ENCODE assay signal across 11 cellular contexts in the genomic region with DNA sequence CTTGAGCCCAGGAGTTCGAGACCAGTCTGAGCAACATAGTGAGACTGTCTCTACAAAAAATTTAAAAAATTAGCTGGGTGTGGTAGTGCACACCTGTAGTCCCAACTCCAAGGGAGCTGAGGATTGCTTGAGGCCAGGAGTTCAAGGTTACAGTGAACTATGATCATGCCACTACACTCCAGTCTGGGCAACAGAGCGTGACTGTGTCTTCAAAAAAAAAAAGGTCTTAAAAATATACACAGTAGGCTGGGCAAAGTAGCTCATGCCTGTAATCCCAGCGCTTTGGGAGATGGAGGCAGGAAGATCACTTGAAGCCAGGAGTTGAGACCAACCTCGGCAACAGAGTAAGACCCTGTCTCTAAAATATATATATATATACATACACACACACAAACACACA. TPM values are rescaled to one million over a fixed set of nuclear protein-coding genes. Genes with fewer than 3 reads are reported as not detected.
DNase-seq lines count a peak whose midpoint lies in the region; ATAC-seq, FAIRE-seq and TF ChIP-seq lines count a peak whose summit lies in the region.
"Had no signal": no experiment of that assay in that cellular context is flagged by ENCODE, and none has a peak within 500 bp of the region (broad histone marks: within the 10 kb centered on the region; RNA-seq: fewer than 3 reads in every experiment).

No MANE protein-coding gene starts in this region.

- H3K4me2 ChIP-seq in HepG2 (ENCODE audit: low read depth, low read length): no peak overlapping the region

- H3K4me3 Mint-ChIP-seq in activated CD4-positive, alpha-beta memory T cell treated with anti-CD3 and anti-CD28 coated beads, Interleukin-2, amount 10 ng/mL, durations not matched to agents 7 days and 5 days: no peak overlapping the region

- TF ChIP-seq POLR2A in HepG2 (IDR thresholded peaks at IDR 0.05; ENCODE audit: insufficient read depth in 1 of 2, low read depth in 2 of 2, low read length in 2 of 2): no peak
- no peak for TF ChIP-seq POLR2A in thyroid gland (IDR thresholded peaks at IDR 0.05)
- TF ChIP-seq POLR2A in transverse colon (IDR thresholded peaks at IDR 0.05): no peak

- H3K4me1 ChIP-seq in liver (ENCODE audit: control insufficient read depth in 4 of 4, insufficient read depth in 4 of 4, low read length in 3 of 4): peaks cover 6 to 34% (median 18%) of the 10 kb centered on the region in 4 donors
- H3K4me1 ChIP-seq in HepG2 (ENCODE audit: insufficient read depth, low read length): peaks cover 16% of the 10 kb centered on the region
- H3K4me1 ChIP-seq in thyroid gland: peaks cover 0 to 45% of the 10 kb centered on the region in 2 donors
- peaks cover 0 to 23% (median 9%) of the 10 kb centered on the region in 4 donors for H3K4me1 ChIP-seq in transverse colon

- H3K27me3 ChIP-seq in liver (ENCODE audit: control insufficient read depth in 4 of 4, insufficient read depth in 4 of 4, low read length in 3 of 4) (no peaks in the 10 kb centered on the region), HepG2 (ENCODE audit: control insufficient read depth in 1 of 2, insufficient read depth in 2 of 2, low read length in 2 of 2) (no peaks in the 10 kb centered on the region), thyroid gland (no peaks in the 10 kb centered on the region), transverse colon (no peaks in the 10 kb centered on the region)

- H3K4me1 Mint-ChIP-seq in activated CD4-positive, alpha-beta memory T cell treated with anti-CD3 and anti-CD28 coated beads, Interleukin-2, amount 10 ng/mL, durations not matched to agents 7 days and 5 days: peaks cover 54% of the 10 kb centered on the region

- no peaks in the 10 kb centered on the region for H3K79me2 ChIP-seq in HepG2 (ENCODE audit: insufficient read depth, low read length)

- H2AFZ ChIP-seq in HepG2 (ENCODE audit: low read length): no peak overlapping the region

- peaks cover 53% of the 10 kb centered on the region for H3K36me3 Mint-ChIP-seq in activated CD4-positive, alpha-beta memory T cell treated with anti-CD3 and anti-CD28 coated beads, Interleukin-2, amount 10 ng/mL, durations not matched to agents 7 days and 5 days (ENCODE audit: low read depth)

- no TSS peak for BruUV-seq in HepG2 (replicated peaks; lab: Mats Ljungman, UMichigan)

- H3K36me3 ChIP-seq in liver (ENCODE audit: control insufficient read depth in 4 of 4, insufficient read depth in 3 of 4, low read depth in 1 of 4, low read length in 3 of 4): peaks cover 0 to 19% (median 15%) of the 10 kb centered on the region in 4 donors
- peaks cover 16 to 36% of the 10 kb centered on the region in 2 experiments for H3K36me3 ChIP-seq in HepG2 (replicated peaks in 1 of 2; ENCODE audit: control insufficient read depth in 1 of 2, insufficient read depth in 2 of 2, low read length in 2 of 2)
- H3K36me3 ChIP-seq in thyroid gland: peaks cover 14 to 32% of the 10 kb centered on the region in 2 donors
- peaks cover 0 to 38% (median 18%) of the 10 kb centered on the region in 4 donors for H3K36me3 ChIP-seq in transverse colon

- CTCF ChIA-PET in HepG2 (lab: Yijun Ruan, JAX; ENCODE audit: low intra/inter-chr PET ratio, low total read pairs): no interaction called here
- CTCF ChIA-PET in activated CD4-positive, alpha-beta memory T cell treated with anti-CD3 and anti-CD28 coated beads, Interleukin-2, amount 10 ng/mL, durations not matched to agents 7 days and 5 days (lab: Charles Lee): interaction anchor here (0.6 to 1.8 kb wide), 4 partner anchors 8 to 184 kb away, joined by 3 to 5 read pairs (median 4); a partner anchor contains a TSS

- TF ChIP-seq CTCF in liver (IDR thresholded peaks at IDR 0.05; ENCODE audit: low read depth, low read length, missing input control) (no peak), HepG2 (CRISPR knock-in tag; IDR thresholded peaks at IDR 0.05) (no peak), thyroid gland (IDR thresholded peaks at IDR 0.05) (no peak), transverse colon (IDR thresholded peaks at IDR 0.05) (no peak)

- no peak overlapping the region for H3K9ac ChIP-seq in liver (ENCODE audit: low read depth in 1 of 2, low read length in 2 of 2)
- no peak overlapping the region for H3K9ac ChIP-seq in HepG2 (ENCODE audit: insufficient read depth, low read depth, low read length)

- no peaks in the 10 kb centered on the region for H4K20me1 ChIP-seq in HepG2 (ENCODE audit: insufficient read depth, low read length)

- H3K27me3 Mint-ChIP-seq in activated CD4-positive, alpha-beta memory T cell treated with anti-CD3 and anti-CD28 coated beads, Interleukin-2, amount 10 ng/mL, durations not matched to agents 7 days and 5 days: no peaks in the 10 kb centered on the region
- H3K27me3 Mint-ChIP-seq: progenitor cell of endocrine pancreas had no signal

- H3K27ac Mint-ChIP-seq in activated CD4-positive, alpha-beta memory T cell treated with anti-CD3 and anti-CD28 coated beads, Interleukin-2, amount 10 ng/mL, durations not matched to agents 7 days and 5 days: peak overlapping the region; percentile 92
- H3K27ac Mint-ChIP-seq: progenitor cell of endocrine pancreas had no signal

- in situ Hi-C loops in HepG2 (cut with HindIII; ENCODE audit: extremely low pct_ligation_motif_present, low pct_unique_long_range_greater_than_20kb): no loop called here
- in situ Hi-C loops in transverse colon (cut with MboI; ENCODE audit: low pct_ligation_motif_present in 1 of 4, low pct_unique_long_range_greater_than_20kb in 1 of 4, low sequenced_read_pairs in 3 of 4): no loop called here

- DNase-seq in HepG2 (ENCODE audit: low spot score): no peak
- DNase-seq in activated CD4-positive, alpha-beta memory T cell treated with anti-CD3 and anti-CD28 coated beads, Interleukin-2, amount 10 ng/mL, durations not matched to agents 7 days and 5 days: no peak
- peak; percentile 23 for DNase-seq in kidney tubule cell (ENCODE audit: low spot score)
- no peak for DNase-seq in thyroid gland
- DNase-seq in transverse colon: no peak
- DNase-seq in NCI-H345 treated with DMSO at 0.1 percent for 48 hours (lab: John Stamatoyannopoulos, UW; ENCODE audit: unreplicated experiment): no peak
- no peak for DNase-seq in NCI-H82 (lab: John Stamatoyannopoulos, UW)
- DNase-seq: effector CD4-positive, alpha-beta T cell; NCI-H2029 treated with DMSO at 0.1 percent for 48 hours had no signal

- TF ChIP-seq RAD21 in liver (IDR thresholded peaks at IDR 0.05): no peak
- TF ChIP-seq RAD21 in HepG2 (CRISPR knock-in tag; IDR thresholded peaks at IDR 0.05): no peak

- no peak for FAIRE-seq in HepG2 (lab: Jason Lieb, UNC)

- H3K4me3 ChIP-seq in liver (ENCODE audit: low read depth in 1 of 3, low read length in 3 of 3) (no peak overlapping the region), HepG2 (replicated peaks in 1 of 3; ENCODE audit: insufficient read depth in 1 of 3, low read depth in 2 of 3, low read length in 3 of 3) (no peak overlapping the region), thyroid gland (replicated peaks in 1 of 3) (no peak overlapping the region), transverse colon (no peak overlapping the region)

- H3K9me3 ChIP-seq in liver (ENCODE audit: control insufficient read depth in 4 of 4, low read length in 3 of 4) (no peaks in the 10 kb centered on the region), HepG2 (ENCODE audit: low read length) (no peaks in the 10 kb centered on the region), thyroid gland (no peaks in the 10 kb centered on the region), transverse colon (no peaks in the 10 kb centered on the region)

- intact Hi-C loops in HepG2 (cut with micrococcal nuclease; ENCODE audit: unreplicated experiment) (no loop called here), thyroid gland (cut with DNase I) (no loop called here), transverse colon (cut with DNase I; ENCODE audit: low total_unique reads) (no loop called here)

- H3K9me3 Mint-ChIP-seq in activated CD4-positive, alpha-beta memory T cell treated with anti-CD3 and anti-CD28 coated beads, Interleukin-2, amount 10 ng/mL, durations not matched to agents 7 days and 5 days: no peaks in the 10 kb centered on the region

- H3K27ac ChIP-seq in liver (ENCODE audit: low read depth in 1 of 2, low read length in 2 of 2) (peak overlapping the region; percentile 79 to 83), HepG2 (ENCODE audit: extremely low read length, insufficient read depth, low read length) (no peak overlapping the region), thyroid gland (peak overlapping the region; percentile 43 to 76 (median 49)), transverse colon (peak overlapping the region in 2 of 4 donors; percentile 35 to 57)

- 89% methylated on average over 4 of the region's 4 CpGs for WGBS in liver
- 100% methylated on average over 4 of the region's 4 CpGs for WGBS in HepG2 (ENCODE audit: low lambda C conversion rate)
- WGBS in thyroid gland, 2 donors: 66 to 70% methylated on average over 4 of the region's 4 CpGs
- 77 to 85% methylated on average over 3 to 4 of the region's 4 CpGs for WGBS in transverse colon (ENCODE audit: low coverage in 1 of 2), 2 donors

- POLR2A ChIA-PET in HepG2 (lab: Yijun Ruan, JAX): interaction anchor here (2.5 kb wide), 1 partner anchor 12 kb away, joined by 15 read pairs; a partner anchor contains a TSS
- POLR2A ChIA-PET in activated CD4-positive, alpha-beta memory T cell treated with anti-CD3 and anti-CD28 coated beads, Interleukin-2, amount 10 ng/mL, durations not matched to agents 7 days and 5 days (lab: Charles Lee): interaction anchor here (0.9 to 7.5 kb wide), 9 partner anchors 10 to 384 kb away, joined by 3 to 56 read pairs (median 10); a partner anchor contains a TSS

- TF ChIP-seq EP300 in HepG2 (IDR thresholded peaks at IDR 0.05; ENCODE audit: low read depth in 2 of 2, low read length in 2 of 2) (no peak), HepG2 (CRISPR knock-in tag; IDR thresholded peaks at IDR 0.05; ENCODE audit: borderline replicate concordance) (no peak), transverse colon (IDR thresholded peaks at IDR 0.05; ENCODE audit: low read depth) (no peak)

- ATAC-seq in HepG2: no peak

RNA-seq across cellular contexts. Expression of a gene that starts 11.2 kb away (rescaled TPM):
- total RNA-seq in liver: 10 to 100 TPM; 13.8 to 17.3 TPM
- 10 to 100 TPM; 16.0 to 20.1 TPM for polyA plus RNA-seq in liver
- 51.8 and 53.3 TPM in 2 replicates for total RNA-seq in HepG2 (2016; rRNA removed; fragmentation: Illumina TruSeq; extraction: Trizol)
- 40.6 and 50.9 TPM in 2 replicates for total RNA-seq in HepG2 (2016; cell fraction: cytosol; rRNA removed; fragmentation: Illumina TruSeq; extraction: Trizol; ENCODE audit: low read depth)
- total RNA-seq in HepG2 (2016; cell fraction: insoluble cytoplasmic fraction; rRNA removed; fragmentation: Illumina TruSeq; extraction: Trizol): 49.0 and 53.3 TPM in 2 replicates
- 44.9 and 61.9 TPM in 2 replicates for total RNA-seq in HepG2 (2016; cell fraction: membrane; rRNA removed; fragmentation: Illumina TruSeq; extraction: Trizol)
- 26.4 and 30.0 TPM in 2 replicates for total RNA-seq in HepG2 (2016; cell fraction: nucleus; rRNA removed; fragmentation: Illumina TruSeq; extraction: Trizol)
- 26.4 and 27.7 TPM in 2 replicates for polyA plus RNA-seq in HepG2 (2011; rRNA removed)
- polyA plus RNA-seq in HepG2 (2011; cell fraction: cytosol; rRNA removed): 25.3 and 29.8 TPM in 2 replicates
- polyA plus RNA-seq in HepG2 (2011; cell fraction: nucleus; rRNA removed): 30.9 and 36.6 TPM in 2 replicates
- polyA plus RNA-seq in HepG2 (2012): 17.5 and 20.2 TPM in 2 replicates
- 36.8 and 48.6 TPM in 2 replicates for polyA plus RNA-seq in HepG2 (2016; cell fraction: cytosol; fragmentation: Illumina TruSeq; extraction: Trizol; ENCODE audit: low read depth)
- 45.8 and 51.6 TPM in 2 replicates for polyA plus RNA-seq in HepG2 (2016; cell fraction: insoluble cytoplasmic fraction; fragmentation: Illumina TruSeq; extraction: Trizol; ENCODE audit: low read depth)
- polyA plus RNA-seq in HepG2 (2016; cell fraction: membrane; fragmentation: Illumina TruSeq; extraction: Trizol; ENCODE audit: low read depth): 36.9 and 45.8 TPM in 2 replicates
- 55.8 and 58.3 TPM in 2 replicates for polyA plus RNA-seq in HepG2 (2016; cell fraction: nucleus; fragmentation: Illumina TruSeq; extraction: Trizol; ENCODE audit: insufficient read depth, low read depth)
- polyA minus RNA-seq in HepG2 (2011; rRNA and poly(A)+ RNA removed; ENCODE audit: low replicate concordance): 4.7 and 17.6 TPM in 2 replicates
- polyA minus RNA-seq in HepG2 (2011; cell fraction: cytosol; rRNA and poly(A)+ RNA removed): 8.4 and 15.1 TPM in 2 replicates
- polyA minus RNA-seq in HepG2 (2011; cell fraction: nucleus; rRNA and poly(A)+ RNA removed): 8.4 and 10.3 TPM in 2 replicates
- total RNA-seq in activated CD4-positive, alpha-beta memory T cell treated with anti-CD3 and anti-CD28 coated beads, Interleukin-2, amount 10 ng/mL, durations not matched to agents 7 days and 5 days: 10 to 100 TPM; 18.5 to 20.2 TPM
- 10 to 100 TPM; 32.1 to 44.8 (median 35.9) TPM for total RNA-seq in thyroid gland
- total RNA-seq in transverse colon: 10 to 100 TPM in 3 of 4 donors, 1 to 10 TPM in 1; 5.6 to 45.0 (median 15.6) TPM

RNA-seq across cellular contexts. Expression of a gene that starts 11.4 kb away (rescaled TPM):
- total RNA-seq in liver (10 to 100 TPM; 20.7 to 22.3 TPM), HepG2 (2016; rRNA removed; fragmentation: Illumina TruSeq; extraction: Trizol) (37.1 and 43.3 TPM in 2 replicates), thyroid gland (10 to 100 TPM; 64.2 to 93.3 (median 83.3) TPM), transverse colon (100 to 1,000 TPM in 2 of 4 donors, 10 to 100 TPM in 2; 53.7 to 504 (median 92.0) TPM)
- polyA plus RNA-seq in liver (10 to 100 TPM; 16.2 to 27.8 TPM), HepG2 (2011; rRNA removed) (32.1 and 34.4 TPM in 2 replicates)
- 40.6 and 44.9 TPM in 2 replicates for total RNA-seq in HepG2 (2016; cell fraction: cytosol; rRNA removed; fragmentation: Illumina TruSeq; extraction: Trizol; ENCODE audit: low read depth)
- 36.0 and 42.7 TPM in 2 replicates for total RNA-seq in HepG2 (2016; cell fraction: insoluble cytoplasmic fraction; rRNA removed; fragmentation: Illumina TruSeq; extraction: Trizol)
- total RNA-seq in HepG2 (2016; cell fraction: membrane; rRNA removed; fragmentation: Illumina TruSeq; extraction: Trizol): 75.9 and 78.8 TPM in 2 replicates
- 19.3 and 22.3 TPM in 2 replicates for total RNA-seq in HepG2 (2016; cell fraction: nucleus; rRNA removed; fragmentation: Illumina TruSeq; extraction: Trizol)
- polyA plus RNA-seq in HepG2 (2011; cell fraction: cytosol; rRNA removed): 33.5 and 41.6 TPM in 2 replicates
- 31.8 and 32.8 TPM in 2 replicates for polyA plus RNA-seq in HepG2 (2011; cell fraction: nucleus; rRNA removed)
- 29.5 and 31.4 TPM in 2 replicates for polyA plus RNA-seq in HepG2 (2012)
- 76.9 and 79.2 TPM in 2 replicates for polyA plus RNA-seq in HepG2 (2016; cell fraction: cytosol; fragmentation: Illumina TruSeq; extraction: Trizol; ENCODE audit: low read depth)
- 59.1 and 65.5 TPM in 2 replicates for polyA plus RNA-seq in HepG2 (2016; cell fraction: insoluble cytoplasmic fraction; fragmentation: Illumina TruSeq; extraction: Trizol; ENCODE audit: low read depth)
- polyA plus RNA-seq in HepG2 (2016; cell fraction: membrane; fragmentation: Illumina TruSeq; extraction: Trizol; ENCODE audit: low read depth): 95.4 and 101 TPM in 2 replicates
- 46.7 and 52.3 TPM in 2 replicates for polyA plus RNA-seq in HepG2 (2016; cell fraction: nucleus; fragmentation: Illumina TruSeq; extraction: Trizol; ENCODE audit: insufficient read depth, low read depth)
- polyA minus RNA-seq in HepG2 (2011; rRNA and poly(A)+ RNA removed; ENCODE audit: low replicate concordance): 35.7 and 37.3 TPM in 2 replicates
- 27.4 and 29.7 TPM in 2 replicates for polyA minus RNA-seq in HepG2 (2011; cell fraction: cytosol; rRNA and poly(A)+ RNA removed)
- 12.6 and 14.8 TPM in 2 replicates for polyA minus RNA-seq in HepG2 (2011; cell fraction: nucleus; rRNA and poly(A)+ RNA removed)
- 10 to 100 TPM; 88.1 to 88.3 TPM for total RNA-seq in activated CD4-positive, alpha-beta memory T cell treated with anti-CD3 and anti-CD28 coated beads, Interleukin-2, amount 10 ng/mL, durations not matched to agents 7 days and 5 days

RNA-seq across cellular contexts. Expression of a gene that starts 12.0 kb away (rescaled TPM):
- 10 to 100 TPM; 53.3 to 53.6 TPM for total RNA-seq in liver
- polyA plus RNA-seq in liver: 10 to 100 TPM; 22.1 to 51.8 TPM
- 73.9 and 83.6 TPM in 2 replicates for total RNA-seq in HepG2 (2016; rRNA removed; fragmentation: Illumina TruSeq; extraction: Trizol)
- 33.6 and 36.2 TPM in 2 replicates for total RNA-seq in HepG2 (2016; cell fraction: cytosol; rRNA removed; fragmentation: Illumina TruSeq; extraction: Trizol; ENCODE audit: low read depth)
- 70.0 and 87.2 TPM in 2 replicates for total RNA-seq in HepG2 (2016; cell fraction: insoluble cytoplasmic fraction; rRNA removed; fragmentation: Illumina TruSeq; extraction: Trizol)
- 53.3 and 56.0 TPM in 2 replicates for total RNA-seq in HepG2 (2016; cell fraction: membrane; rRNA removed; fragmentation: Illumina TruSeq; extraction: Trizol)
- total RNA-seq in HepG2 (2016; cell fraction: nucleus; rRNA removed; fragmentation: Illumina TruSeq; extraction: Trizol): 59.7 and 66.4 TPM in 2 replicates
- 27.2 and 30.1 TPM in 2 replicates for polyA plus RNA-seq in HepG2 (2011; rRNA removed)
- polyA plus RNA-seq in HepG2 (2011; cell fraction: cytosol; rRNA removed): 38.6 and 40.7 TPM in 2 replicates
- polyA plus RNA-seq in HepG2 (2011; cell fraction: nucleus; rRNA removed): 29.3 and 34.8 TPM in 2 replicates
- 27.0 and 41.3 TPM in 2 replicates for polyA plus RNA-seq in HepG2 (2012)
- polyA plus RNA-seq in HepG2 (2016; cell fraction: cytosol; fragmentation: Illumina TruSeq; extraction: Trizol; ENCODE audit: low read depth): 28.3 and 37.9 TPM in 2 replicates
- polyA plus RNA-seq in HepG2 (2016; cell fraction: insoluble cytoplasmic fraction; fragmentation: Illumina TruSeq; extraction: Trizol; ENCODE audit: low read depth): 75.5 and 85.0 TPM in 2 replicates
- 43.0 TPM in 2 replicates for polyA plus RNA-seq in HepG2 (2016; cell fraction: membrane; fragmentation: Illumina TruSeq; extraction: Trizol; ENCODE audit: low read depth)
- 75.8 and 91.3 TPM in 2 replicates for polyA plus RNA-seq in HepG2 (2016; cell fraction: nucleus; fragmentation: Illumina TruSeq; extraction: Trizol; ENCODE audit: insufficient read depth, low read depth)
- polyA minus RNA-seq in HepG2 (2011; rRNA and poly(A)+ RNA removed; ENCODE audit: low replicate concordance): 36.5 and 108 TPM in 2 replicates
- polyA minus RNA-seq in HepG2 (2011; cell fraction: cytosol; rRNA and poly(A)+ RNA removed): 34.9 and 44.1 TPM in 2 replicates
- polyA minus RNA-seq in HepG2 (2011; cell fraction: nucleus; rRNA and poly(A)+ RNA removed): 62.7 and 78.3 TPM in 2 replicates
- total RNA-seq in activated CD4-positive, alpha-beta memory T cell treated with anti-CD3 and anti-CD28 coated beads, Interleukin-2, amount 10 ng/mL, durations not matched to agents 7 days and 5 days: 100 to 1,000 TPM; 255 to 266 TPM
- 100 to 1,000 TPM; 155 to 232 (median 187) TPM for total RNA-seq in thyroid gland
- 100 to 1,000 TPM; 104 to 189 (median 143) TPM for total RNA-seq in transverse colon

RNA-seq across cellular contexts. Expression of a gene that starts 29.1 kb away (rescaled TPM):
- 10 to 100 TPM in 1 of 2 donors, 1 to 10 TPM in 1; 4.9 to 19.6 TPM for total RNA-seq in liver
- polyA plus RNA-seq in liver: 1 to 10 TPM; 2.8 to 8.0 TPM
- total RNA-seq in HepG2 (2016; rRNA removed; fragmentation: Illumina TruSeq; extraction: Trizol): 1.9 and 9.5 TPM in 2 replicates
- total RNA-seq in HepG2 (2016; cell fraction: cytosol; rRNA removed; fragmentation: Illumina TruSeq; extraction: Trizol; ENCODE audit: low read depth): 2.5 and 4.8 TPM in 2 replicates
- total RNA-seq in HepG2 (2016; cell fraction: insoluble cytoplasmic fraction; rRNA removed; fragmentation: Illumina TruSeq; extraction: Trizol): 3.0 and 10.9 TPM in 2 replicates
- total RNA-seq in HepG2 (2016; cell fraction: membrane; rRNA removed; fragmentation: Illumina TruSeq; extraction: Trizol): 2.5 and 4.3 TPM in 2 replicates
- total RNA-seq in HepG2 (2016; cell fraction: nucleus; rRNA removed; fragmentation: Illumina TruSeq; extraction: Trizol): 18.5 and 22.1 TPM in 2 replicates
- 51.2 and 59.3 TPM in 2 replicates for polyA plus RNA-seq in HepG2 (2011; rRNA removed)
- polyA plus RNA-seq in HepG2 (2011; cell fraction: cytosol; rRNA removed): 10.0 and 13.7 TPM in 2 replicates
- polyA plus RNA-seq in HepG2 (2011; cell fraction: nucleus; rRNA removed): 463 and 502 TPM in 2 replicates
- 30.3 and 36.9 TPM in 2 replicates for polyA plus RNA-seq in HepG2 (2012)
- 0.27 and 0.43 TPM in 2 replicates for polyA plus RNA-seq in HepG2 (2016; cell fraction: cytosol; fragmentation: Illumina TruSeq; extraction: Trizol; ENCODE audit: low read depth)
- polyA plus RNA-seq in HepG2 (2016; cell fraction: insoluble cytoplasmic fraction; fragmentation: Illumina TruSeq; extraction: Trizol; ENCODE audit: low read depth): 2.5 and 2.6 TPM in 2 replicates
- polyA plus RNA-seq in HepG2 (2016; cell fraction: membrane; fragmentation: Illumina TruSeq; extraction: Trizol; ENCODE audit: low read depth): 0.88 and 2.6 TPM in 2 replicates
- polyA plus RNA-seq in HepG2 (2016; cell fraction: nucleus; fragmentation: Illumina TruSeq; extraction: Trizol; ENCODE audit: insufficient read depth, low read depth): 92.7 and 95.3 TPM in 2 replicates
- polyA minus RNA-seq in HepG2 (2011; rRNA and poly(A)+ RNA removed; ENCODE audit: low replicate concordance): 42.0 and 56.1 TPM in 2 replicates
- polyA minus RNA-seq in HepG2 (2011; cell fraction: cytosol; rRNA and poly(A)+ RNA removed): 3.3 and 3.7 TPM in 2 replicates
- polyA minus RNA-seq in HepG2 (2011; cell fraction: nucleus; rRNA and poly(A)+ RNA removed): 83.4 and 89.9 TPM in 2 replicates
- total RNA-seq in activated CD4-positive, alpha-beta memory T cell treated with anti-CD3 and anti-CD28 coated beads, Interleukin-2, amount 10 ng/mL, durations not matched to agents 7 days and 5 days: 10 to 100 TPM; 50.8 to 59.0 TPM
- 10 to 100 TPM; 39.0 to 64.6 (median 56.9) TPM for total RNA-seq in thyroid gland
- total RNA-seq in transverse colon: 100 to 1,000 TPM in 2 of 4 donors, 10 to 100 TPM in 2; 47.4 to 352 (median 154) TPM

RNA-seq across cellular contexts. Expression of a gene that starts 31.2 kb away (rescaled TPM):
- 10 to 100 TPM in 1 of 2 donors, 1 to 10 TPM in 1; 9.1 to 19.8 TPM for total RNA-seq in liver
- 10 to 100 TPM in 1 of 2 donors, 1 to 10 TPM in 1; 8.9 to 10.8 TPM for polyA plus RNA-seq in liver
- total RNA-seq in HepG2 (2016; rRNA removed; fragmentation: Illumina TruSeq; extraction: Trizol): 23.8 and 28.7 TPM in 2 replicates
- 45.5 and 45.8 TPM in 2 replicates for total RNA-seq in HepG2 (2016; cell fraction: cytosol; rRNA removed; fragmentation: Illumina TruSeq; extraction: Trizol; ENCODE audit: low read depth)
- total RNA-seq in HepG2 (2016; cell fraction: insoluble cytoplasmic fraction; rRNA removed; fragmentation: Illumina TruSeq; extraction: Trizol): 26.5 and 28.3 TPM in 2 replicates
- 17.8 and 19.8 TPM in 2 replicates for total RNA-seq in HepG2 (2016; cell fraction: membrane; rRNA removed; fragmentation: Illumina TruSeq; extraction: Trizol)
- 23.3 and 24.6 TPM in 2 replicates for total RNA-seq in HepG2 (2016; cell fraction: nucleus; rRNA removed; fragmentation: Illumina TruSeq; extraction: Trizol)
- 33.2 and 38.9 TPM in 2 replicates for polyA plus RNA-seq in HepG2 (2011; rRNA removed)
- 23.2 and 27.3 TPM in 2 replicates for polyA plus RNA-seq in HepG2 (2011; cell fraction: cytosol; rRNA removed)
- 48.7 and 59.7 TPM in 2 replicates for polyA plus RNA-seq in HepG2 (2011; cell fraction: nucleus; rRNA removed)
- 19.0 and 19.1 TPM in 2 replicates for polyA plus RNA-seq in HepG2 (2012)
- 9.3 and 10.9 TPM in 2 replicates for polyA plus RNA-seq in HepG2 (2016; cell fraction: cytosol; fragmentation: Illumina TruSeq; extraction: Trizol; ENCODE audit: low read depth)
- polyA plus RNA-seq in HepG2 (2016; cell fraction: insoluble cytoplasmic fraction; fragmentation: Illumina TruSeq; extraction: Trizol; ENCODE audit: low read depth): 31.9 and 32.4 TPM in 2 replicates
- 15.9 and 18.6 TPM in 2 replicates for polyA plus RNA-seq in HepG2 (2016; cell fraction: membrane; fragmentation: Illumina TruSeq; extraction: Trizol; ENCODE audit: low read depth)
- 26.3 and 38.4 TPM in 2 replicates for polyA plus RNA-seq in HepG2 (2016; cell fraction: nucleus; fragmentation: Illumina TruSeq; extraction: Trizol; ENCODE audit: insufficient read depth, low read depth)
- 89.8 and 134 TPM in 2 replicates for polyA minus RNA-seq in HepG2 (2011; rRNA and poly(A)+ RNA removed; ENCODE audit: low replicate concordance)
- 15.1 and 17.1 TPM in 2 replicates for polyA minus RNA-seq in HepG2 (2011; cell fraction: cytosol; rRNA and poly(A)+ RNA removed)
- 56.5 and 63.9 TPM in 2 replicates for polyA minus RNA-seq in HepG2 (2011; cell fraction: nucleus; rRNA and poly(A)+ RNA removed)
- total RNA-seq in activated CD4-positive, alpha-beta memory T cell treated with anti-CD3 and anti-CD28 coated beads, Interleukin-2, amount 10 ng/mL, durations not matched to agents 7 days and 5 days: 10 to 100 TPM; 29.5 to 34.3 TPM
- total RNA-seq in thyroid gland: 10 to 100 TPM; 23.7 to 46.6 (median 30.3) TPM
- total RNA-seq in transverse colon: 10 to 100 TPM; 27.8 to 69.5 (median 39.7) TPM
